Comparison of ENCODE assay signal across 18 cellular contexts in genomic region chr15:58298883-58299282, GRCh38.
DNase-seq lines count a peak whose midpoint lies in the region; ATAC-seq and TF ChIP-seq lines count a peak whose summit lies in the region.
"Had no signal": no experiment of that assay in that cellular context is flagged by ENCODE, and none has a peak within 500 bp of the region (broad histone marks: within the 10 kb centered on the region; RNA-seq: fewer than 3 reads in every experiment).

No MANE protein-coding gene starts in this region.

- peaks cover 51% of the 10 kb centered on the region for H3K9me3 ChIP-seq in BLaER1
- no peaks in the 10 kb centered on the region for H3K9me3 ChIP-seq in MM.1S (replicated peaks; ENCODE audit: insufficient read depth, low read length)
- H3K9me3 ChIP-seq in mesenchymal stem cell (ENCODE audit: control insufficient read depth, low read length) = peaks cover 7% of the 10 kb centered on the region

- H3K4me2 ChIP-seq in BLaER1 (peak overlapping the region; percentile 62), MM.1S (ENCODE audit: low read depth, low read length) (no peak overlapping the region), mesenchymal stem cell (ENCODE audit: low read length, poor library complexity, severe bottlenecking) (no peak overlapping the region)
- H3K4me2 ChIP-seq: GM23338 had no signal

- H3K27me3 ChIP-seq in BLaER1 (no peaks in the 10 kb centered on the region), MM.1S (replicated peaks; ENCODE audit: insufficient read depth, low read length) (no peaks in the 10 kb centered on the region), mesenchymal stem cell (ENCODE audit: control insufficient read depth in 1 of 2, insufficient read depth in 1 of 2, low read length in 2 of 2) (peaks cover 0 to 5% of the 10 kb centered on the region in 2 experiments)
- H3K27me3 ChIP-seq: SJCRH30 had no signal

- no peaks in the 10 kb centered on the region for H3K36me3 Mint-ChIP-seq in dendritic cell treated with granulocyte-macrophage colony-stimulating factor and Interleukin-4, amounts not matched to agents 40 ng/mL and 50 ng/mL, for 4 days (ENCODE audit: low read depth)

- no peaks in the 10 kb centered on the region for H3K9me2 ChIP-seq in MM.1S (replicated peaks; ENCODE audit: insufficient read depth, low read length)

- WGBS in mesenchymal stem cell = 60% methylated on average over 1 of the region's 4 CpGs

- peaks cover 38% of the 10 kb centered on the region for H3F3A ChIP-seq in MM.1S (ENCODE audit: insufficient read depth, low read length)

- H2BK15ac ChIP-seq in mesenchymal stem cell (ENCODE audit: low read depth, poor library complexity, severe bottlenecking) = no peak overlapping the region

- H3K4me3 ChIP-seq in BLaER1 (no peak overlapping the region), MM.1S (ENCODE audit: low read length) (no peak overlapping the region), mesenchymal stem cell (ENCODE audit: insufficient read depth in 1 of 2, low read depth in 1 of 2, low read length in 2 of 2) (peak overlapping the region in 1 of 2 experiments; percentile 21)
- H3K4me3 ChIP-seq: GM23338, K562, SJCRH30 had no signal

- no peak for TF ChIP-seq CTCF in MM.1S (IDR thresholded peaks at IDR 0.05; ENCODE audit: low read length)

- no peak overlapping the region for H4K8ac ChIP-seq in mesenchymal stem cell (ENCODE audit: low read length)

- H3K4me1 ChIP-seq in BLaER1 (peaks cover 42% of the 10 kb centered on the region), MM.1S (ENCODE audit: low read length) (peaks cover 74% of the 10 kb centered on the region), mesenchymal stem cell (ENCODE audit: control insufficient read depth, insufficient read depth, low read depth, low read length) (peaks cover 2% of the 10 kb centered on the region)
- H3K4me1 ChIP-seq: SJCRH30 had no signal

- H2BK5ac ChIP-seq in mesenchymal stem cell (ENCODE audit: low read depth, low read length, poor library complexity, severe bottlenecking) = no peak overlapping the region

- ATAC-seq in GM18909 (IDR thresholded peaks at IDR 0.05; ENCODE audit: poor library complexity, unreplicated experiment) (no peak), GM21786 (IDR thresholded peaks at IDR 0.05; ENCODE audit: unreplicated experiment) (no peak)
- ATAC-seq: GM23338, HCT116, K562 had no signal

- H2BK120ac ChIP-seq in mesenchymal stem cell (ENCODE audit: low read depth, low read length) = no peak overlapping the region

- H3K36me3 ChIP-seq in BLaER1 (no peaks in the 10 kb centered on the region), MM.1S (replicated peaks; ENCODE audit: insufficient read depth, low read length) (no peaks in the 10 kb centered on the region), mesenchymal stem cell (ENCODE audit: control insufficient read depth in 1 of 2, insufficient read depth in 2 of 2, low read depth in 1 of 2, low read length in 2 of 2) (no peaks in the 10 kb centered on the region)
- H3K36me3 ChIP-seq: SJCRH30 had no signal

- no peak for DNase-seq in MM.1S
- DNase-seq in mesenchymal stem cell = no peak
- DNase-seq in NCI-H524 (lab: John Stamatoyannopoulos, UW) = no peak
- no peak for DNase-seq in DMS79 (lab: John Stamatoyannopoulos, UW)
- DNase-seq: DND-41, NCI-H1417, NCI-H187 treated with DMSO at 0.1 percent for 48 hours, NCI-H345, NCI-H526, SJCRH30 had no signal

- peaks cover 16% of the 10 kb centered on the region for H3K9me3 Mint-ChIP-seq in dendritic cell treated with granulocyte-macrophage colony-stimulating factor and Interleukin-4, amounts not matched to agents 40 ng/mL and 50 ng/mL, for 4 days

- H3K4me1 Mint-ChIP-seq in dendritic cell treated with granulocyte-macrophage colony-stimulating factor and Interleukin-4, amounts not matched to agents 40 ng/mL and 50 ng/mL, for 4 days (ENCODE audit: low read depth) = peaks cover 32% of the 10 kb centered on the region

- H2AFZ ChIP-seq in MM.1S (ENCODE audit: low read length) (no peak overlapping the region), mesenchymal stem cell (ENCODE audit: low read depth, low read length) (no peak overlapping the region)

- H3K79me1 ChIP-seq in mesenchymal stem cell (replicated peaks; ENCODE audit: low read length, poor library complexity, severe bottlenecking) = no peaks in the 10 kb centered on the region

- H4K20me1 ChIP-seq in BLaER1 = no peaks in the 10 kb centered on the region
- no peaks in the 10 kb centered on the region for H4K20me1 ChIP-seq in MM.1S (ENCODE audit: insufficient read depth, low read length)

- peak overlapping the region; percentile 61 for H3K27ac Mint-ChIP-seq in dendritic cell treated with granulocyte-macrophage colony-stimulating factor and Interleukin-4, amounts not matched to agents 40 ng/mL and 50 ng/mL, for 4 days
- H3K27ac Mint-ChIP-seq: GM23338 had no signal

- H3K4ac ChIP-seq in mesenchymal stem cell (ENCODE audit: low read depth in 1 of 2, low read length in 2 of 2) = no peak overlapping the region

- H3K9ac ChIP-seq in BLaER1 (no peak overlapping the region), MM.1S (ENCODE audit: low read length) (no peak overlapping the region), mesenchymal stem cell (ENCODE audit: low read length) (peak overlapping the region; percentile 49)

- H3K79me2 ChIP-seq in MM.1S (ENCODE audit: low read length) = no peaks in the 10 kb centered on the region

- intact Hi-C loops in dendritic cell treated with granulocyte-macrophage colony-stimulating factor and Interleukin-4, amounts not matched to agents 40 ng/mL and 50 ng/mL, for 4 days (cut with micrococcal nuclease) = no loop called here

- H3K4me3 Mint-ChIP-seq in dendritic cell treated with granulocyte-macrophage colony-stimulating factor and Interleukin-4, amounts not matched to agents 40 ng/mL and 50 ng/mL, for 4 days = no peak overlapping the region
- H3K4me3 Mint-ChIP-seq: GM23338 had no signal

- no peak overlapping the region for H2BK12ac ChIP-seq in mesenchymal stem cell (ENCODE audit: low read length in 2 of 2)

- H3K14ac ChIP-seq in mesenchymal stem cell (ENCODE audit: low read length in 2 of 2) = no peak overlapping the region

- peaks cover 3% of the 10 kb centered on the region for H3K27me3 Mint-ChIP-seq in dendritic cell treated with granulocyte-macrophage colony-stimulating factor and Interleukin-4, amounts not matched to agents 40 ng/mL and 50 ng/mL, for 4 days

- H4K91ac ChIP-seq in mesenchymal stem cell (ENCODE audit: low read length) = no peak overlapping the region

- H3K27ac ChIP-seq in BLaER1 (peak overlapping the region; percentile 16; the same call in 1 of the 2 replicates), MM.1S (ENCODE audit: low read length) (peak overlapping the region; percentile 93; the same call in 1 of the 2 replicates), mesenchymal stem cell (ENCODE audit: low read length, poor library complexity, severe bottlenecking) (no peak overlapping the region)
- H3K27ac ChIP-seq: C4-2B, SJCRH30 had no signal

- no peak overlapping the region for H3K23ac ChIP-seq in mesenchymal stem cell (ENCODE audit: low read length in 2 of 2)

- no peak overlapping the region for H3K18ac ChIP-seq in mesenchymal stem cell (ENCODE audit: low read depth in 1 of 2, low read length in 2 of 2)

- H2AK5ac ChIP-seq in mesenchymal stem cell (ENCODE audit: low read length, severe bottlenecking) = no peak overlapping the region
